ENCODE assay signal across 8 cellular contexts in genomic region chr7:36440880-36441279, GRCh38. TPM values are rescaled to one million over a fixed set of nuclear protein-coding genes. Genes with fewer than 3 reads are reported as not detected.
DNase-seq lines count a peak whose midpoint lies in the region; ATAC-seq and TF ChIP-seq lines count a peak whose summit lies in the region.

No MANE protein-coding gene starts in this region.

- H3K9me3 Mint-ChIP-seq in activated CD4-positive, alpha-beta T cell treated with anti-CD3 and anti-CD28 coated beads for 36 hours (ENCODE audit: low read depth), result no peaks in the 10 kb centered on the region

- no peak overlapping the region for H3K27ac ChIP-seq in cardiac muscle cell
- H3K27ac ChIP-seq in tibial artery, result no peak overlapping the region

- no peak overlapping the region for H3K4me3 Mint-ChIP-seq in activated CD4-positive, alpha-beta T cell treated with anti-CD3 and anti-CD28 coated beads for 36 hours

- no peaks in the 10 kb centered on the region for H3K9me3 ChIP-seq in cardiac muscle cell (ENCODE audit: low read depth)
- H3K9me3 ChIP-seq in tibial artery, result no peaks in the 10 kb centered on the region

- H3K27me3 Mint-ChIP-seq in activated CD4-positive, alpha-beta T cell treated with anti-CD3 and anti-CD28 coated beads for 36 hours, result no peaks in the 10 kb centered on the region

- H3K4me1 ChIP-seq in cardiac muscle cell (ENCODE audit: low read depth), result peaks cover 11% of the 10 kb centered on the region
- H3K4me1 ChIP-seq in tibial artery, result no peaks in the 10 kb centered on the region

- H3K27ac Mint-ChIP-seq in activated CD4-positive, alpha-beta T cell treated with anti-CD3 and anti-CD28 coated beads for 36 hours, result no peak overlapping the region

- intact Hi-C loops in cardiac septum (cut with DNase I) (no loop called here), tibial artery (cut with DNase I; ENCODE audit: low total_unique reads) (loop anchor here (10.0 kb wide), 1 partner anchor 234 kb away; no protein-coding TSS in a partner anchor), left colon (cut with DNase I, micrococcal nuclease) (no loop called here)
- intact Hi-C loops in activated CD4-positive, alpha-beta T cell treated with anti-CD3 and anti-CD28 coated beads for 36 hours (cut with DNase I, micrococcal nuclease), result no loop called here

- H3K36me3 ChIP-seq in cardiac muscle cell, result no peaks in the 10 kb centered on the region
- no peaks in the 10 kb centered on the region for H3K36me3 ChIP-seq in tibial artery

- peaks cover 2% of the 10 kb centered on the region for H3K36me3 Mint-ChIP-seq in activated CD4-positive, alpha-beta T cell treated with anti-CD3 and anti-CD28 coated beads for 36 hours (ENCODE audit: low read depth)

- no peaks in the 10 kb centered on the region for H3K27me3 ChIP-seq in cardiac muscle cell
- no peaks in the 10 kb centered on the region for H3K27me3 ChIP-seq in tibial artery

- CTCF ChIA-PET in activated CD4-positive, alpha-beta T cell treated with anti-CD3 and anti-CD28 coated beads for 36 hours (lab: Charles Lee), result interaction anchor here (0.5 to 2.4 kb wide), 15 partner anchors 9 to 760 kb away, joined by 3 to 22 read pairs (median 3); no protein-coding TSS in a partner anchor

- H3K4me1 Mint-ChIP-seq in activated CD4-positive, alpha-beta T cell treated with anti-CD3 and anti-CD28 coated beads for 36 hours, result no peaks in the 10 kb centered on the region

- H3K4me3 ChIP-seq in cardiac muscle cell (no peak overlapping the region), fibroblast of villous mesenchyme (ENCODE audit: low read depth, low read length) (no peak overlapping the region), tibial artery (no peak overlapping the region)

- peak; percentile 24 to 64 for DNase-seq in cardiac muscle cell (ENCODE audit: low read depth in 1 of 2, low spot score in 1 of 2)
- DNase-seq in cardiac septum (ENCODE audit: low spot score), result no peak
- DNase-seq in NCI-H82 treated with DMSO at 0.1 percent for 48 hours (lab: John Stamatoyannopoulos, UW; ENCODE audit: unreplicated experiment), result peak; percentile 30
- DNase-seq in fibroblast of villous mesenchyme (ENCODE audit: low read depth), result peak; percentile 47
- no peak for DNase-seq in tibial artery
- no peak for DNase-seq in activated CD4-positive, alpha-beta T cell treated with anti-CD3 and anti-CD28 coated beads for 36 hours
- no peak for DNase-seq in left colon

- POLR2A ChIA-PET in activated CD4-positive, alpha-beta T cell treated with anti-CD3 and anti-CD28 coated beads for 36 hours (lab: Charles Lee), result no interaction called here

- no peak for ATAC-seq in activated CD4-positive, alpha-beta T cell treated with anti-CD3 and anti-CD28 coated beads for 36 hours
- ATAC-seq in left colon (no peak), GM21526 (IDR thresholded peaks at IDR 0.05; ENCODE audit: low FRiP score, unreplicated experiment) (no peak)

- TF ChIP-seq CTCF in cardiac muscle cell (IDR thresholded peaks at IDR 0.05; ENCODE audit: low read depth, low read length), result peak; percentile 49
- TF ChIP-seq CTCF in fibroblast of villous mesenchyme (IDR thresholded peaks at IDR 0.05; ENCODE audit: insufficient read depth, low read depth, low read length), result peak; percentile 46
- TF ChIP-seq CTCF in tibial artery (IDR thresholded peaks at IDR 0.05), result peak; percentile 36 to 40

RNA-seq across cellular contexts. Expression of gene ANLN, which starts 51.2 kb away (rescaled TPM):
- total RNA-seq in cardiac muscle cell (14.4 and 56.7 TPM in 2 replicates), cardiac septum (0.57 TPM), fibroblast of villous mesenchyme (51.9 and 119 TPM in 2 replicates), left colon (10 to 100 TPM in 1 of 2 donors, 1 to 10 TPM in 1; 3.9 to 13.7 TPM)
- polyA plus RNA-seq in cardiac muscle cell, result 10.1 and 50.1 TPM in 2 replicates
- 10 to 100 TPM; 52.5 to 58.3 TPM for total RNA-seq in activated CD4-positive, alpha-beta T cell treated with anti-CD3 and anti-CD28 coated beads for 36 hours

Comparison
In these comparisons a context has a peak if more than half of its experiments do, and no peak if none do; other contexts are left out.
1. DNase-seq: peak in cardiac muscle cell (2 of 2), NCI-H82 treated with DMSO at 0.1 percent for 48 hours (single experiment) and fibroblast of villous mesenchyme (single experiment); none in cardiac septum (single experiment), tibial artery (0 of 2), activated CD4-positive, alpha-beta T cell treated with anti-CD3 and anti-CD28 coated beads for 36 hours (single experiment) and left colon (0 of 2).
2. Peak in every context shown above with its lines, with median percentiles within 50 percentile points of each other: CTCF ChIP-seq.